ENCODE assay signal across 16 cellular contexts in genomic region chr3:149288655-149289054, GRCh38. TPM values are rescaled to one million over a fixed set of nuclear protein-coding genes. Genes with fewer than 3 reads are reported as not detected.
A peak's percentile ranks its signal among the peaks of the same experiment; 100 is the strongest.
DNase-seq lines count a peak whose midpoint lies in the region; ATAC-seq, FAIRE-seq and TF ChIP-seq lines count a peak whose summit lies in the region.
"Had no signal": no experiment of that assay in that cellular context is flagged by ENCODE, and none has a peak within 500 bp of the region (broad histone marks: within the 10 kb centered on the region; RNA-seq: fewer than 3 reads in every experiment).

No MANE protein-coding gene starts in this region.

- no peak overlapping the region for H4K91ac ChIP-seq in H1 (replicated peaks; ENCODE audit: insufficient read length, low read length)

- H3K9me3 ChIP-seq in HCT116 (ENCODE audit: control insufficient read depth in 1 of 2, insufficient read depth in 1 of 2, low read depth in 1 of 2, low read length in 2 of 2) (no peaks in the 10 kb centered on the region), H1 (ENCODE audit: insufficient read depth in 2 of 2, low read depth in 1 of 2, low read length in 1 of 2) (no peaks in the 10 kb centered on the region; a peak in 1 of 4 replicates)

- no peak overlapping the region for H2BK15ac ChIP-seq in H1 (ENCODE audit: low read length)

- no peak overlapping the region for H2BK120ac ChIP-seq in H1 (replicated peaks; ENCODE audit: low read depth, low read length)

- H2BK12ac ChIP-seq in H1 (ENCODE audit: low read depth, low read length): no peak overlapping the region

- ATAC-seq in HCT116: peak; percentile 46; the same call in 1 of the 2 replicates
- ATAC-seq in stimulated activated naive CD8-positive, alpha-beta T cell treated with anti-CD3 and anti-CD28 coated beads, Interleukin-15, Interleukin-2, amounts not matched to agents 100 U/mL and 50 U/mL, for 24 hours: no peak
- ATAC-seq: GM12878 had no signal

- H3K36me3 ChIP-seq in HCT116 (ENCODE audit: control insufficient read depth in 1 of 2, insufficient read depth in 2 of 2, low read length in 2 of 2) (no peaks in the 10 kb centered on the region), H1 (ENCODE audit: control insufficient read depth in 2 of 4, insufficient read depth in 4 of 4, low read length in 3 of 4) (no peaks in the 10 kb centered on the region)

- no peak overlapping the region for H4K8ac ChIP-seq in H1 (ENCODE audit: extremely low read depth, insufficient read depth, low read length)

- 0 out of 6 replicates have a peak, but pooled peaks of 1 of the 3 experiments have one; percentile 7 for TF ChIP-seq CTCF in HCT116 (IDR thresholded peaks at IDR 0.05 in 2 of 3, conservative IDR thresholded peaks at IDR 0.05 in 1 of 3; ENCODE audit: borderline replicate concordance in 1 of 3, insufficient read depth in 1 of 3, low read depth in 2 of 3, low read length in 2 of 3)
- peak; percentile 5 to 29 (median 16); a peak in 2 of 4 replicates for TF ChIP-seq CTCF in H1 (IDR thresholded peaks at IDR 0.05; ENCODE audit: control extremely low read depth in 1 of 3, insufficient read depth in 1 of 3, low read depth in 1 of 3, low read length in 3 of 3)

- H3K4me3 ChIP-seq in HCT116 (replicated peaks in 1 of 2; ENCODE audit: low read depth in 1 of 2, low read length in 2 of 2): no peak overlapping the region
- no peak overlapping the region for H3K4me3 ChIP-seq in H1 (ENCODE audit: extremely low read depth in 1 of 4, insufficient read depth in 2 of 4, low read depth in 3 of 4, low read length in 4 of 4)
- H3K4me3 ChIP-seq: GM12878, GM23248 had no signal

- H4K20me1 ChIP-seq in HCT116 (ENCODE audit: insufficient read depth) (no peaks in the 10 kb centered on the region), H1 (replicated peaks in 1 of 2; ENCODE audit: control insufficient read depth in 1 of 2, insufficient read depth in 2 of 2, low read length in 2 of 2) (no peaks in the 10 kb centered on the region)

- no peak overlapping the region for H3K14ac ChIP-seq in H1 (ENCODE audit: insufficient read length)

- H3K23ac ChIP-seq in H1 (ENCODE audit: insufficient read length): no peak overlapping the region

- H2AFZ ChIP-seq in HCT116 (ENCODE audit: low read depth, low read length, poor library complexity, severe bottlenecking) (no peak overlapping the region), H1 (ENCODE audit: low read length) (no peak overlapping the region)
- H2AFZ ChIP-seq: GM23248 had no signal

- H3K56ac ChIP-seq in H1 (replicated peaks; ENCODE audit: insufficient read length, low read depth, low read length): no peak overlapping the region

- DNase-seq in SHP77 (lab: John Stamatoyannopoulos, UW) (peak; percentile 4 to 25), SHP77 treated with DMSO at 0.1 percent for 48 hours (lab: John Stamatoyannopoulos, UW) (no peak), HCT116 (ENCODE audit: low read depth, low spot score) (no peak), H1 (ENCODE audit: low read depth in 1 of 2, low spot score in 2 of 2) (no peak), glomerular visceral epithelial cell (ENCODE audit: extremely low spot score) (no peak)
- DNase-seq in stimulated activated CD4-positive, alpha-beta T cell treated with anti-CD3 and anti-CD28 coated beads, Interleukin-4, amount 100 ng/mL, for 24 hours: no peak
- DNase-seq in stimulated activated naive CD8-positive, alpha-beta T cell treated with anti-CD3 and anti-CD28 coated beads, Interleukin-15, Interleukin-2, amounts not matched to agents 100 U/mL and 50 U/mL, for 24 hours: no peak
- DNase-seq: ACHN; C1 segment of cervical spinal cord; Calu3; CD4-positive, alpha-beta T cell; DMS 273 treated with DMSO at 0.1 percent for 48 hours; GM23248; HCEC 1CT had no signal

- TF ChIP-seq RAD21 in HCT116 (IDR thresholded peaks at IDR 0.05; ENCODE audit: low read depth): no peak
- TF ChIP-seq RAD21 in H1 (IDR thresholded peaks at IDR 0.05 in 1 of 2, conservative IDR thresholded peaks at IDR 0.05 in 1 of 2; ENCODE audit: low read depth in 2 of 2, low read length in 2 of 2): peak in 1 of 2 experiments; percentile 24; a peak in 1 of 4 replicates

- no peak for TF ChIP-seq EP300 in H1 (IDR thresholded peaks at IDR 0.05; ENCODE audit: borderline replicate concordance in 1 of 2, low read depth in 2 of 2, low read length in 2 of 2)

- no peak overlapping the region for H4K5ac ChIP-seq in H1 (ENCODE audit: insufficient read length, low read depth, low read length)

- no peak for FAIRE-seq in H1 (lab: Jason Lieb, UNC)
- FAIRE-seq: GM12878, GM18507 had no signal

- intact Hi-C loops in HCT116 (cut with micrococcal nuclease): no loop called here

- RAD21 ChIA-PET in HCT116 (lab: Charles Lee; ENCODE audit: low non-redundant PET in 1 of 2, low total read pairs in 2 of 2, uncharacterized antibody in 2 of 2, unreplicated experiment in 2 of 2): no interaction called here

- H2BK20ac ChIP-seq in H1 (ENCODE audit: low read length): no peak overlapping the region

- no peak overlapping the region for H3K27ac ChIP-seq in HCT116 (ENCODE audit: low read depth, low read length)
- no peak overlapping the region for H3K27ac ChIP-seq in H1 (ENCODE audit: low read depth, low read length)
- H3K27ac ChIP-seq: GM23248 had no signal

- no TSS peak for BruUV-seq in HCT116 (replicated peaks; lab: Mats Ljungman, UMichigan)

- 94% methylated on average over 5 of the region's 5 CpGs; no CpG with 5 or more reads in 1 of the 2 experiments for WGBS in H1 (ENCODE audit: extremely low coverage in 1 of 2, insufficient coverage in 1 of 2, insufficient read length in 1 of 2, insufficient replicate concordance in 2 of 2, low coverage in 1 of 2, low lambda C conversion rate in 2 of 2, missing lambda C conversion rate in 1 of 2), 2 experiments

- no peak for TF ChIP-seq POLR2A in HCT116 (IDR thresholded peaks at IDR 0.05; ENCODE audit: borderline replicate concordance, extremely low read depth, insufficient read depth, insufficient read length)
- no peak for TF ChIP-seq POLR2A in H1 (IDR thresholded peaks at IDR 0.05; ENCODE audit: control extremely low read depth in 1 of 2, low read depth in 2 of 2, low read length in 2 of 2)

- no peak overlapping the region for H3K4ac ChIP-seq in H1 (replicated peaks; ENCODE audit: insufficient read length, low read depth, low read length)

- POLR2A ChIA-PET in HCT116 (lab: Charles Lee): no interaction called here
- POLR2A ChIA-PET in H1 (lab: Charles Lee; ENCODE audit: partially characterized antibody): no interaction called here

- CTCF ChIA-PET in HCT116 (lab: Charles Lee) (no interaction called here), H1 (lab: Charles Lee; ENCODE audit: partially characterized antibody) (interaction anchor here (0.6 to 1.6 kb wide), 7 partner anchors 9 to 426 kb away, joined by 3 to 6 read pairs (median 3); no protein-coding TSS in a partner anchor)

- H3K23me2 ChIP-seq in H1 (ENCODE audit: low read depth, low read length): no peaks in the 10 kb centered on the region

- H2AK5ac ChIP-seq in H1 (ENCODE audit: low read depth, low read length): no peak overlapping the region

- no peak overlapping the region for H2BK5ac ChIP-seq in H1 (ENCODE audit: low read depth, low read length)

- H3K4me1 ChIP-seq in HCT116 (ENCODE audit: control insufficient read depth in 1 of 2, insufficient read depth in 2 of 2, low read length in 2 of 2) (no peaks in the 10 kb centered on the region; a peak in 1 of 4 replicates), H1 (replicated peaks in 1 of 4; ENCODE audit: control insufficient read depth in 3 of 4, insufficient read depth in 4 of 4, low read length in 3 of 4) (no peaks in the 10 kb centered on the region)

- H3K4me2 ChIP-seq in HCT116 (ENCODE audit: low read length): no peak overlapping the region
- no peak overlapping the region for H3K4me2 ChIP-seq in H1 (ENCODE audit: insufficient read depth in 1 of 2, low read depth in 2 of 2, low read length in 2 of 2)

- no peaks in the 10 kb centered on the region for H3K9me2 ChIP-seq in HCT116 (ENCODE audit: insufficient read depth)

- H3K79me2 ChIP-seq in HCT116 (ENCODE audit: insufficient read depth, low read length) (no peaks in the 10 kb centered on the region), H1 (ENCODE audit: control insufficient read depth in 1 of 2, insufficient read depth in 2 of 2, low read length in 2 of 2) (no peaks in the 10 kb centered on the region)

- H3K27me3 ChIP-seq in HCT116 (ENCODE audit: insufficient read depth, low read length): no peaks in the 10 kb centered on the region
- no peaks in the 10 kb centered on the region for H3K27me3 ChIP-seq in H1 (replicated peaks in 1 of 4; ENCODE audit: control insufficient read depth in 3 of 4, extremely low read depth in 1 of 4, insufficient read depth in 3 of 4, low read length in 3 of 4)

- no peaks in the 10 kb centered on the region for H3K79me1 ChIP-seq in H1 (ENCODE audit: low read depth, low read length)

- no peak overlapping the region for H3K18ac ChIP-seq in H1 (ENCODE audit: extremely low read depth, low read length)

- H3K9ac ChIP-seq in HCT116 (ENCODE audit: low read length): no peak overlapping the region
- H3K9ac ChIP-seq in H1 (replicated peaks in 1 of 4; ENCODE audit: extremely low read depth in 1 of 4, low read depth in 3 of 4, low read length in 3 of 4): no peak overlapping the region
- H3K9ac ChIP-seq: GM23248 had no signal

TF ChIP-seq in HCT116, 20 proteins besides CTCF, POLR2A, EP300 and RAD21 (continues in another document):
- no peak for TF ChIP-seq POLR2AphosphoS5 (IDR thresholded peaks at IDR 0.05; ENCODE audit: low read depth, low read length)
- no peak for TF ChIP-seq ATF3 (IDR thresholded peaks at IDR 0.05)

TF ChIP-seq in H1, 55 proteins besides CTCF, POLR2A, EP300 and RAD21:
- no peak for TF ChIP-seq SAP30 (IDR thresholded peaks at IDR 0.05; ENCODE audit: insufficient read depth, insufficient replicate concordance, low read length)
- TF ChIP-seq, protein P1, sequence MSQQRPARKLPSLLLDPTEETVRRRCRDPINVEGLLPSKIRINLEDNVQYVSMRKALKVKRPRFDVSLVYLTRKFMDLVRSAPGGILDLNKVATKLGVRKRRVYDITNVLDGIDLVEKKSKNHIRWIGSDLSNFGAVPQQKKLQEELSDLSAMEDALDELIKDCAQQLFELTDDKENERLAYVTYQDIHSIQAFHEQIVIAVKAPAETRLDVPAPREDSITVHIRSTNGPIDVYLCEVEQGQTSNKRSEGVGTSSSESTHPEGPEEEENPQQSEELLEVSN (IDR thresholded peaks at IDR 0.05): 0 out of 2 replicates have a peak, but pooled peaks have one; percentile 25

RNA-seq across cellular contexts. Expression of gene TM4SF18, which starts 44.8 kb away (rescaled TPM):
- total RNA-seq in HCT116 (2021; ENCODE audit: unreplicated experiment): 0.34 TPM
- 0.77 and 1.2 TPM in 2 replicates for polyA plus RNA-seq in HCT116 (2012)
- total RNA-seq in H1 (2021; fragmentation: NEBNext Ultra II Directional; extraction: Animal tissue kit (Norgen Biotek cat#: 25700)): 2.9 and 3.3 TPM in 2 replicates
- polyA plus RNA-seq in H1 (2011; rRNA removed): 4.5 and 13.6 TPM in 2 replicates
- 5.3 TPM for polyA plus RNA-seq in H1 (2011; cell fraction: cytosol; rRNA removed)
- 2.4 TPM for polyA plus RNA-seq in H1 (2011; cell fraction: nucleus; rRNA removed)
- 7.0 to 14.7 TPM (median 8.8 TPM) in 4 replicates for polyA plus RNA-seq in H1 (2012, experiment 1 of 2)
- polyA plus RNA-seq in H1 (2012, experiment 2 of 2): 2.8 TPM
- polyA plus RNA-seq in H1 (2013, experiment 1 of 2): 13.5 TPM
- 15.9 TPM for polyA plus RNA-seq in H1 (2013, experiment 2 of 2)
- polyA minus RNA-seq in H1 (2011; rRNA and poly(A)+ RNA removed): 5.3 and 17.2 TPM in 2 replicates
- polyA minus RNA-seq in H1 (2011; cell fraction: cytosol; rRNA and poly(A)+ RNA removed): not detected
- 5.9 TPM for polyA minus RNA-seq in H1 (2011; cell fraction: nucleus; rRNA and poly(A)+ RNA removed)
- total RNA-seq: CD4-positive, alpha-beta T cell; GM12878; GM23248 had no signal
- polyA plus RNA-seq: GM23248 had no signal

Comparison
In these comparisons a context has a peak if more than half of its experiments do, and no peak if none do; other contexts are left out.
1. DNase-seq: peak in SHP77 (2 of 2); none in SHP77 treated with DMSO at 0.1 percent for 48 hours (single experiment), HCT116 (single experiment), H1 (0 of 2), glomerular visceral epithelial cell (single experiment), stimulated activated CD4-positive, alpha-beta T cell treated with anti-CD3 and anti-CD28 coated beads, Interleukin-4, amount 100 ng/mL, for 24 hours (single experiment) and stimulated activated naive CD8-positive, alpha-beta T cell treated with anti-CD3 and anti-CD28 coated beads, Interleukin-15, Interleukin-2, amounts not matched to agents 100 U/mL and 50 U/mL, for 24 hours (single experiment).